Comparison of ENCODE assay signal across 1 cellular context in the genomic region with DNA sequence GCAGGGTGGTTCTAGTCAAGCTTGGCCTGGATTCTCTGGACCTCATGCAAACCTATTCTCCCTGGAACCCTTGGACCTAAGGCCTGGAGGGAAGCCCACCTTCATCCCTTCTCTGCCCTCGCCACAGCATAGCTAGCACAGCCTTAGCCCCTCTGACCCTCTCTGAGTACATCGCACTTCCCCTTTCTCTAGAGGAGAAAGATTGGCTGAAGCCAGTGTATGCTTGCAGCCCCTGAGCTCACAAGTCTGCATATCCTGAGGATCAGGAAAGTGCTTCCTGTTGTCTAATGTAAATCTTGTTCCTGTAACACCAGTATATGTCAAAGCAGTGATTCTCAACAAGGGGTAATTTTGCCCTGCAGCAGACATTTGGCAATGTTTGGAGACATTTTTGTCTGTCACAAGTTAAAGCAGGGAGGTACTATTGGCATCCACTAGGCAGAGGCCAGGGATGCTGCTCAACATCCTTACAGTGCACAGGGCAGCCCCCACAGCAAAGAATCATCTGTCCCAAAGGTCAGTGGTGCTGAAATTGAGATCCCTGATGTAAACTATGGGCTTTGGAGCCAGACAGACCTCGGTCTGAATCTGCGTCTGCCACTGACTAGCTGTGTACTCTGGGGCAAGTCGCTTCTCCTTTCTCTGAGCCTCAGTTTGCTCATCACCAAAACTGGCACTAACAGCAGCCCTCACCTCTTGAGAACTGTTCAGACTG.
TF ChIP-seq lines count a peak whose summit lies in the region.

No MANE protein-coding gene starts in this region.

TF ChIP-seq in WTC11, 78 proteins besides CTCF, POLR2A, EP300 and RAD21 (continued from another document):
- TF ChIP-seq ZNF219 (CRISPR knock-in tag; IDR thresholded peaks at IDR 0.05; ENCODE audit: borderline replicate concordance) (no peak), NFATC4 (CRISPR knock-in tag; IDR thresholded peaks at IDR 0.05) (no peak), FOXK1 (CRISPR knock-in tag; IDR thresholded peaks at IDR 0.05) (no peak), CREB1 (CRISPR knock-in tag; IDR thresholded peaks at IDR 0.05) (no peak), E2F1 (CRISPR knock-in tag; IDR thresholded peaks at IDR 0.05) (no peak), TEAD1 (CRISPR knock-in tag; IDR thresholded peaks at IDR 0.05) (no peak), RELA (CRISPR knock-in tag; IDR thresholded peaks at IDR 0.05; ENCODE audit: borderline replicate concordance) (no peak)
- TF ChIP-seq, protein P1, sequence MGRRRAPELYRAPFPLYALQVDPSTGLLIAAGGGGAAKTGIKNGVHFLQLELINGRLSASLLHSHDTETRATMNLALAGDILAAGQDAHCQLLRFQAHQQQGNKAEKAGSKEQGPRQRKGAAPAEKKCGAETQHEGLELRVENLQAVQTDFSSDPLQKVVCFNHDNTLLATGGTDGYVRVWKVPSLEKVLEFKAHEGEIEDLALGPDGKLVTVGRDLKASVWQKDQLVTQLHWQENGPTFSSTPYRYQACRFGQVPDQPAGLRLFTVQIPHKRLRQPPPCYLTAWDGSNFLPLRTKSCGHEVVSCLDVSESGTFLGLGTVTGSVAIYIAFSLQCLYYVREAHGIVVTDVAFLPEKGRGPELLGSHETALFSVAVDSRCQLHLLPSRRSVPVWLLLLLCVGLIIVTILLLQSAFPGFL (CRISPR knock-in tag; IDR thresholded peaks at IDR 0.05; ENCODE audit: borderline replicate concordance), result no peak
- TF ChIP-seq, protein P2, sequence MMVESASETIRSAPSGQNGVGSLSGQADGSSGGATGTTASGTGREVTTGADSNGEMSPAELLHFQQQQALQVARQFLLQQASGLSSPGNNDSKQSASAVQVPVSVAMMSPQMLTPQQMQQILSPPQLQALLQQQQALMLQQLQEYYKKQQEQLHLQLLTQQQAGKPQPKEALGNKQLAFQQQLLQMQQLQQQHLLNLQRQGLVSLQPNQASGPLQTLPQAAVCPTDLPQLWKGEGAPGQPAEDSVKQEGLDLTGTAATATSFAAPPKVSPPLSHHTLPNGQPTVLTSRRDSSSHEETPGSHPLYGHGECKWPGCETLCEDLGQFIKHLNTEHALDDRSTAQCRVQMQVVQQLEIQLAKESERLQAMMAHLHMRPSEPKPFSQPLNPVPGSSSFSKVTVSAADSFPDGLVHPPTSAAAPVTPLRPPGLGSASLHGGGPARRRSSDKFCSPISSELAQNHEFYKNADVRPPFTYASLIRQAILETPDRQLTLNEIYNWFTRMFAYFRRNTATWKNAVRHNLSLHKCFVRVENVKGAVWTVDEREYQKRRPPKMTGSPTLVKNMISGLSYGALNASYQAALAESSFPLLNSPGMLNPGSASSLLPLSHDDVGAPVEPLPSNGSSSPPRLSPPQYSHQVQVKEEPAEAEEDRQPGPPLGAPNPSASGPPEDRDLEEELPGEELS (CRISPR knock-in tag; IDR thresholded peaks at IDR 0.05), result no peak
- TF ChIP-seq, protein P3, sequence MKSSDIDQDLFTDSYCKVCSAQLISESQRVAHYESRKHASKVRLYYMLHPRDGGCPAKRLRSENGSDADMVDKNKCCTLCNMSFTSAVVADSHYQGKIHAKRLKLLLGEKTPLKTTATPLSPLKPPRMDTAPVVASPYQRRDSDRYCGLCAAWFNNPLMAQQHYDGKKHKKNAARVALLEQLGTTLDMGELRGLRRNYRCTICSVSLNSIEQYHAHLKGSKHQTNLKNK (CRISPR knock-in tag; IDR thresholded peaks at IDR 0.05), result no peak
- TF ChIP-seq, protein P4, sequence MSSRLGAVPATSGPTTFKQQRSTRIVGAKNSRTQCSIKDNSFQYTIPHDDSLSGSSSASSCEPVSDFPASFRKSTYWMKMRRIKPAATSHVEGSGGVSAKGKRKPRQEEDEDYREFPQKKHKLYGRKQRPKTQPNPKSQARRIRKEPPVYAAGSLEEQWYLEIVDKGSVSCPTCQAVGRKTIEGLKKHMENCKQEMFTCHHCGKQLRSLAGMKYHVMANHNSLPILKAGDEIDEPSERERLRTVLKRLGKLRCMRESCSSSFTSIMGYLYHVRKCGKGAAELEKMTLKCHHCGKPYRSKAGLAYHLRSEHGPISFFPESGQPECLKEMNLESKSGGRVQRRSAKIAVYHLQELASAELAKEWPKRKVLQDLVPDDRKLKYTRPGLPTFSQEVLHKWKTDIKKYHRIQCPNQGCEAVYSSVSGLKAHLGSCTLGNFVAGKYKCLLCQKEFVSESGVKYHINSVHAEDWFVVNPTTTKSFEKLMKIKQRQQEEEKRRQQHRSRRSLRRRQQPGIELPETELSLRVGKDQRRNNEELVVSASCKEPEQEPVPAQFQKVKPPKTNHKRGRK (CRISPR knock-in tag; IDR thresholded peaks at IDR 0.05; ENCODE audit: borderline replicate concordance), result no peak
